In the genomic region with DNA sequence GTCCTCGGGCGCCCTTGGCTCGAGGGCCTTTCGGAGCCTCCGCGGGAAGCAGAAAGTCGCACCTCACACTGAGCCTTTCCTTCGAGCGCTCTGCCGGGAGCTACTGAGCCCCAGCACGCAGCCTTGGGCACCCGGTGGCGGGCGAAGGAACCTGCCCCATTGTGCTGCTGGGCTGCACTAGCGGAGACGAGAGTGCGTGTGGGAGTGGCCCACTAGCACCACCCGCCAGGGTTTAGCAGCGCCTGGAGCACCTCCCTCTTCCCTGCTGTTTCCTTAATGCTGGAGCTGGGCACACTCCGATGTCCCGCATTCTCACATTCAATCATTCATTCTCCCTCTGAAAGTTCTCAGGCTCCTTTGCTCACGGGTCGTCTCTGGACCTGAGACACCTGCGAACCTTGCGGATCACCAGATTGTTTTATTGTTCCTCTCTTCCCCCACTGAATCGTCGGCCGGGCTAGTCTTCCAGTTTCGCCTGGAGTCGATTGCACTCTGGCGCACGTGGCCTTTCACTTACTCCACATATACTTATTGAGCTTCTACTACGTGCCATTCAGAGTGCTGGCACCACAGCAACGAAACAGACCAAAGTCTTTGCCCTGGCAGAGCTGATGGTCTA, we compare ENCODE assay signal across 11 cellular contexts. TPM values are rescaled to one million over a fixed set of nuclear protein-coding genes. Genes with fewer than 3 reads are reported as not detected.
DNase-seq lines count a peak whose midpoint lies in the region; ATAC-seq, FAIRE-seq and TF ChIP-seq lines count a peak whose summit lies in the region.
"Had no signal": no experiment of that assay in that cellular context is flagged by ENCODE, and none has a peak within 500 bp of the region (broad histone marks: within the 10 kb centered on the region; RNA-seq: fewer than 3 reads in every experiment).

No MANE protein-coding gene starts in this region.

- no peaks in the 10 kb centered on the region for H3K9me3 Mint-ChIP-seq in activated T-helper 2 cell treated with anti-CD3 and anti-CD28 coated beads, Interferon-gamma antibody, Interleukin-2, Interleukin-4, amounts not matched to agents 10 μg/mL and 5 μg/mL and 100 μg/mL, durations not matched to agents 14 hours and 24 hours and 36 hours
- H3K9me3 Mint-ChIP-seq: activated naive CD4-positive, alpha-beta T cell treated with anti-CD3 and anti-CD28 coated beads, Interleukin-2, amount 50 U/mL, for 24 hours had no signal

- DNase-seq in SK-N-SH (no peak), retina (peak; percentile 51), KG1 (lab: John Stamatoyannopoulos, UW) (no peak), HTR-8/SVneo (ENCODE audit: insufficient read length, low spot score) (no peak)
- no peak for DNase-seq in activated T-helper 2 cell treated with anti-CD3 and anti-CD28 coated beads, Interferon-gamma antibody, Interleukin-2, Interleukin-4, amounts not matched to agents 10 μg/mL and 5 μg/mL and 100 μg/mL, durations not matched to agents 14 hours and 24 hours and 36 hours (ENCODE audit: low spot score)
- DNase-seq: C1 segment of cervical spinal cord, NCI-H2171 had no signal

- H3K9me2 ChIP-seq in SK-N-SH = no peaks in the 10 kb centered on the region

- H3K4me1 Mint-ChIP-seq in activated T-helper 2 cell treated with anti-CD3 and anti-CD28 coated beads, Interferon-gamma antibody, Interleukin-2, Interleukin-4, amounts not matched to agents 10 μg/mL and 5 μg/mL and 100 μg/mL, durations not matched to agents 14 hours and 24 hours and 36 hours (ENCODE audit: low read depth) = peaks cover 23% of the 10 kb centered on the region

- no peak overlapping the region for H3K27ac Mint-ChIP-seq in activated T-helper 2 cell treated with anti-CD3 and anti-CD28 coated beads, Interferon-gamma antibody, Interleukin-2, Interleukin-4, amounts not matched to agents 10 μg/mL and 5 μg/mL and 100 μg/mL, durations not matched to agents 14 hours and 24 hours and 36 hours
- H3K27ac Mint-ChIP-seq: activated naive CD4-positive, alpha-beta T cell treated with anti-CD3 and anti-CD28 coated beads, Interleukin-2, amount 50 U/mL, for 24 hours had no signal

- H3K27me3 Mint-ChIP-seq in activated T-helper 2 cell treated with anti-CD3 and anti-CD28 coated beads, Interferon-gamma antibody, Interleukin-2, Interleukin-4, amounts not matched to agents 10 μg/mL and 5 μg/mL and 100 μg/mL, durations not matched to agents 14 hours and 24 hours and 36 hours (ENCODE audit: low read depth) = peaks cover 96% of the 10 kb centered on the region

- CTCF ChIA-PET in SK-N-SH (lab: Yijun Ruan, JAX) = interaction anchor here (1.0 to 2.8 kb wide), 3 partner anchors 9 to 255 kb away, joined by 3 to 13 read pairs (median 4); a partner anchor contains a TSS

- peak; percentile 26 for ATAC-seq in SK-N-SH treated with all-trans-retinoic acid at 6 μM for 48 hours
- peak; percentile 84 for ATAC-seq in esophagus mucosa

- H3K4me1 ChIP-seq in SK-N-SH (ENCODE audit: control insufficient read depth in 1 of 2, insufficient read depth in 2 of 2, low read depth in 1 of 2, low read length in 1 of 2) = peaks cover 10 to 11% of the 10 kb centered on the region in 2 experiments; a peak in 3 of 4 replicates
- peaks cover 63% of the 10 kb centered on the region for H3K4me1 ChIP-seq in HUES6 (ENCODE audit: control insufficient read depth, insufficient read depth, low read length)

- no peak overlapping the region for H3K27ac ChIP-seq in SK-N-SH (ENCODE audit: low read depth in 2 of 2, low read length in 1 of 2)
- no peak overlapping the region for H3K27ac ChIP-seq in HUES6 (ENCODE audit: low read depth, low read length)

- H3K27me3 ChIP-seq in SK-N-SH (ENCODE audit: insufficient read depth) (peaks cover 100% of the 10 kb centered on the region), HUES6 (ENCODE audit: control insufficient read depth, insufficient read depth, low read length) (peaks cover 100% of the 10 kb centered on the region)

- no peak overlapping the region for H3K4me3 Mint-ChIP-seq in activated T-helper 2 cell treated with anti-CD3 and anti-CD28 coated beads, Interferon-gamma antibody, Interleukin-2, Interleukin-4, amounts not matched to agents 10 μg/mL and 5 μg/mL and 100 μg/mL, durations not matched to agents 14 hours and 24 hours and 36 hours (ENCODE audit: low read depth)
- H3K4me3 Mint-ChIP-seq: activated naive CD4-positive, alpha-beta T cell treated with anti-CD3 and anti-CD28 coated beads, Interleukin-2, amount 50 U/mL, for 24 hours had no signal

- no peak for TF ChIP-seq EP300 in SK-N-SH (IDR thresholded peaks at IDR 0.05; ENCODE audit: borderline replicate concordance in 1 of 2, low read depth in 1 of 2, low read length in 1 of 2)

- H4K20me1 ChIP-seq in SK-N-SH (ENCODE audit: insufficient read depth) = no peaks in the 10 kb centered on the region

- H3K79me2 ChIP-seq in SK-N-SH (ENCODE audit: insufficient read depth) = no peaks in the 10 kb centered on the region

- H3K9me3 ChIP-seq in SK-N-SH (no peaks in the 10 kb centered on the region), HUES6 (ENCODE audit: control insufficient read depth, insufficient read depth, low read depth, low read length) (no peaks in the 10 kb centered on the region)

- no peak overlapping the region for H3K4me2 ChIP-seq in SK-N-SH

- POLR2A ChIA-PET in SK-N-SH (lab: Yijun Ruan, JAX) = no interaction called here

- no peak overlapping the region for H3K9ac ChIP-seq in SK-N-SH
- no peak overlapping the region for H3K9ac ChIP-seq in HUES6 (ENCODE audit: low read length)

- TF ChIP-seq CTCF in SK-N-SH (IDR thresholded peaks at IDR 0.05) = no peak

- no peak overlapping the region for H2AFZ ChIP-seq in SK-N-SH (ENCODE audit: low read depth)

- H3K36me3 ChIP-seq in SK-N-SH (replicated peaks in 1 of 2; ENCODE audit: control insufficient read depth in 1 of 2, insufficient read depth in 2 of 2, low read length in 1 of 2) (no peaks in the 10 kb centered on the region), HUES6 (ENCODE audit: control insufficient read depth, insufficient read depth, low read length) (no peaks in the 10 kb centered on the region)

- H3F3A ChIP-seq in SK-N-SH (replicated peaks; ENCODE audit: insufficient read depth) = no peaks in the 10 kb centered on the region

- no peak for TF ChIP-seq RAD21 in SK-N-SH (IDR thresholded peaks at IDR 0.05; ENCODE audit: low read length)

- H3K36me3 Mint-ChIP-seq in activated T-helper 2 cell treated with anti-CD3 and anti-CD28 coated beads, Interferon-gamma antibody, Interleukin-2, Interleukin-4, amounts not matched to agents 10 μg/mL and 5 μg/mL and 100 μg/mL, durations not matched to agents 14 hours and 24 hours and 36 hours (ENCODE audit: low read depth) = peaks cover 7% of the 10 kb centered on the region

- no peak for FAIRE-seq in HTR-8/SVneo (lab: Jason Lieb, UNC)

- WGBS in SK-N-SH (ENCODE audit: low lambda C conversion rate) = 7% methylated on average over 34 of the region's 34 CpGs

- intact Hi-C loops in activated T-helper 2 cell treated with anti-CD3 and anti-CD28 coated beads, Interferon-gamma antibody, Interleukin-2, Interleukin-4, amounts not matched to agents 10 μg/mL and 5 μg/mL and 100 μg/mL, durations not matched to agents 14 hours and 24 hours and 36 hours (cut with micrococcal nuclease) = no loop called here

- H3K4me3 ChIP-seq in SK-N-SH (ENCODE audit: low read depth in 2 of 2, low read length in 1 of 2) = no peak overlapping the region
- H3K4me3 ChIP-seq in HUES6 (ENCODE audit: low read depth, low read length) = peak overlapping the region; percentile 48

TF ChIP-seq in SK-N-SH treated with all-trans-retinoic acid at 6 μM for 48 hours, 23 proteins besides CTCF, POLR2A, EP300 and RAD21 (continues in another document):
- TF ChIP-seq OSR1 (CRISPR knock-in tag; IDR thresholded peaks at IDR 0.05) = no peak
- no peak for TF ChIP-seq ZNF70 (CRISPR knock-in tag; IDR thresholded peaks at IDR 0.05)
- TF ChIP-seq ESRRG (CRISPR knock-in tag; IDR thresholded peaks at IDR 0.05) = no peak
- no peak for TF ChIP-seq PPARA (CRISPR knock-in tag; IDR thresholded peaks at IDR 0.05; ENCODE audit: borderline replicate concordance)
- TF ChIP-seq TOX (CRISPR knock-in tag; IDR thresholded peaks at IDR 0.05; ENCODE audit: borderline replicate concordance) = no peak

TF ChIP-seq in SK-N-SH, 30 proteins besides CTCF, POLR2A, EP300 and RAD21 (continues in another document):
- TF ChIP-seq RXRA (IDR thresholded peaks at IDR 0.05; ENCODE audit: borderline replicate concordance, low read depth) = no peak
- no peak for TF ChIP-seq RCOR1 (IDR thresholded peaks at IDR 0.05; ENCODE audit: low read length)
- TF ChIP-seq, protein P1, sequence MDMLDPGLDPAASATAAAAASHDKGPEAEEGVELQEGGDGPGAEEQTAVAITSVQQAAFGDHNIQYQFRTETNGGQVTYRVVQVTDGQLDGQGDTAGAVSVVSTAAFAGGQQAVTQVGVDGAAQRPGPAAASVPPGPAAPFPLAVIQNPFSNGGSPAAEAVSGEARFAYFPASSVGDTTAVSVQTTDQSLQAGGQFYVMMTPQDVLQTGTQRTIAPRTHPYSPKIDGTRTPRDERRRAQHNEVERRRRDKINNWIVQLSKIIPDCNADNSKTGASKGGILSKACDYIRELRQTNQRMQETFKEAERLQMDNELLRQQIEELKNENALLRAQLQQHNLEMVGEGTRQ (IDR thresholded peaks at IDR 0.05; ENCODE audit: borderline replicate concordance, low read depth, low read length) = no peak
- TF ChIP-seq, protein P2, sequence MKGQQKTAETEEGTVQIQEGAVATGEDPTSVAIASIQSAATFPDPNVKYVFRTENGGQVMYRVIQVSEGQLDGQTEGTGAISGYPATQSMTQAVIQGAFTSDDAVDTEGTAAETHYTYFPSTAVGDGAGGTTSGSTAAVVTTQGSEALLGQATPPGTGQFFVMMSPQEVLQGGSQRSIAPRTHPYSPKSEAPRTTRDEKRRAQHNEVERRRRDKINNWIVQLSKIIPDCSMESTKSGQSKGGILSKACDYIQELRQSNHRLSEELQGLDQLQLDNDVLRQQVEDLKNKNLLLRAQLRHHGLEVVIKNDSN (IDR thresholded peaks at IDR 0.05; ENCODE audit: borderline replicate concordance, low read depth) = no peak
- TF ChIP-seq SMC3 (IDR thresholded peaks at IDR 0.05; ENCODE audit: low read depth, low read length) = no peak
- no peak for TF ChIP-seq MXI1 (IDR thresholded peaks at IDR 0.05; ENCODE audit: low read depth, low read length)

RNA-seq across cellular contexts. Expression of a gene that starts 8.4 kb away (rescaled TPM):
- polyA plus RNA-seq in SK-N-SH (2012; rRNA removed) = not detected in 2 replicates
- not detected in 2 replicates for polyA plus RNA-seq in SK-N-SH (2012; cell fraction: cytosol; rRNA removed)
- 0.11 TPM in 1 of 2 replicates, not detected in the other for polyA plus RNA-seq in SK-N-SH (2012; cell fraction: nucleus; rRNA removed)
- total RNA-seq in esophagus mucosa = not detected
- not detected in 2 replicates for total RNA-seq in activated T-helper 2 cell treated with anti-CD3 and anti-CD28 coated beads, Interferon-gamma antibody, Interleukin-2, Interleukin-4, amounts not matched to agents 10 μg/mL and 5 μg/mL and 100 μg/mL, durations not matched to agents 14 hours and 24 hours and 36 hours
